Comparison of ENCODE assay signal across 8 cellular contexts in the genomic region with DNA sequence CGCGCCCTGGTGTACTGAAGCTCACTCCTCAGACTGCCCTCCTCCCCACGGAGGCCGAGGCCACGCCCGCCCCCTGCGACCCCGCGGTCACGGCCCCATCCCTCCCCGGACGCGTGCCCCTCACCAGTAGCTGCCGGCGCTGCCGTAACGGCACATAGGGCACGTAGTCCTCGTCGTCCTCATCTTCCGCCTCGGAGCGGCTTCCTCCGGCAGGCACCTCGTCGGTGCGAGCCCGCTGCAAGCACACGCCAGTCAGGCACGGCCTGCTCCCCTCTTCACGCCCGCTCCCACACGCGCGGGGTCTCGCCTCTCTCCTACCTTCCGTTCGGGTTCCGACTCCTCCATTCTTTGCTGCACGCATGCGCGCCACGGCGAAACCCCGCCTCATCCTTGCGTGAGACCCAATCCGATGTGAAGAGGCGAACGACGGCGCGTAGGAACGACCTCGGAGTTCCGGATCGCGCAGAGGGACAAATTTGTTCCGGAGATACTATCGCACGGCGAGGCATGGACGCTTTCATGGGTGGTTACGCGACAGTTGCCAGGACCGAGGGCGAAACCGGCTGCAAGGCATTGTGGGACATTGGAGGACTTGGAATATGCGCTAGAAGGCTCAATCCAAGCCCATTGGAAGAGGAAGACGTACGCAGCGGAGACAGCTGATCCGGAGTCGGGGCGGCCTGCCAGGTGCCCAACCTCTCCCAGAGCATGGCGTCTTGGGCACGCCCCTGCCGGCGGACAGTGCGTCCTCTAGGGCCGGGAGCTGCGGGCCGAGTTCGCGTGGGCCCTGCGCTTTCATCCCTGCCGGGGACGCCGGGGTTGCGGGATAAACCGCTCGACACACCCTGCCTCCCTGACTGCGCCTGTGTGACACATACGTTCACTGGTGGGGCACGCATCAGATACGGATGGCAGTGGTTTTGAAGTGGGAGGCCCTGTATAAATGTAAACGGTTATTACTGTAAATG. TPM values are rescaled to one million over a fixed set of nuclear protein-coding genes. Genes with fewer than 3 reads are reported as not detected.
A peak's percentile ranks its signal among the peaks of the same experiment; 100 is the strongest.
DNase-seq lines count a peak whose midpoint lies in the region; ATAC-seq lines count a peak whose summit lies in the region.

A gene (minus strand): TSS at position 361 of the 968 bp plus-strand sequence. CDS start 16 bp downstream, at position 345.

- ATAC-seq in GM19468 (IDR thresholded peaks at IDR 0.05; ENCODE audit: extremely low read depth, unreplicated experiment) = peak; percentile 83

- H3K36me3 ChIP-seq in effector memory CD4-positive, alpha-beta T cell (ENCODE audit: control insufficient read depth, insufficient read depth, low read length) = peaks cover 41% of the 10 kb centered on the region

- peak within 1 kb of the TSS; percentile 72 for H3K27ac ChIP-seq in effector memory CD4-positive, alpha-beta T cell (ENCODE audit: insufficient read depth, low read length, poor library complexity, severe bottlenecking)

- H3K27me3 ChIP-seq in effector memory CD4-positive, alpha-beta T cell (replicated peaks; ENCODE audit: control insufficient read depth, insufficient read depth, low read length, poor library complexity, severe bottlenecking) = no peaks in the 10 kb centered on the region

- DNase-seq in COLO829 (ENCODE audit: low spot score) (peak; percentile 96), HS-5 (ENCODE audit: low read depth) (peak; percentile 99), NOMO-1 treated with DMSO at 0.1 percent for 48 hours (lab: John Stamatoyannopoulos, UW; ENCODE audit: unreplicated experiment) (peak; percentile 99), lung microvascular endothelial cell (ENCODE audit: low read depth in 2 of 2) (peak; percentile 99)
- DNase-seq in activated CD8-positive, alpha-beta memory T cell treated with anti-CD3 and anti-CD28 coated beads for 4 hours (ENCODE audit: low read depth in 2 of 2) = peak; percentile 89 to 90
- DNase-seq in effector memory CD4-positive, alpha-beta T cell = peak; percentile 91 to 93 (median 91)
- peak; percentile 89 to 95 (median 95) for DNase-seq in stimulated activated CD4-positive, alpha-beta T cell treated with anti-CD3 and anti-CD28 coated beads, TNF-alpha, amount 100 ng/mL, for 48 hours (ENCODE audit: low read depth in 3 of 3)

- H3K9me3 ChIP-seq in effector memory CD4-positive, alpha-beta T cell (ENCODE audit: control insufficient read depth, low read length) = no peaks in the 10 kb centered on the region

- H3K4me3 ChIP-seq in effector memory CD4-positive, alpha-beta T cell (ENCODE audit: insufficient read depth, low read depth, low read length, poor library complexity, severe bottlenecking) = peak within 1 kb of the TSS; percentile 89

- peaks cover 21% of the 10 kb centered on the region for H3K4me1 ChIP-seq in effector memory CD4-positive, alpha-beta T cell (ENCODE audit: control insufficient read depth, insufficient read depth, low read length, poor library complexity, severe bottlenecking)

RNA-seq across cellular contexts. Expression of the gene that starts here (rescaled TPM):
- total RNA-seq in lung microvascular endothelial cell = 62.1 and 64.5 TPM in 2 replicates

Comparison
In these comparisons a context has a peak if more than half of its experiments do, and no peak if none do; other contexts are left out.
1. Peak in every context shown above with its lines: DNase-seq, ATAC-seq, H3K4me3 ChIP-seq and H3K27ac ChIP-seq.